ENCODE assay signal across 7 cellular contexts in genomic region chr12:62435337-62436163, GRCh38. TPM values are rescaled to one million over a fixed set of nuclear protein-coding genes. Genes with fewer than 3 reads are reported as not detected.
DNase-seq lines count a peak whose midpoint lies in the region; ATAC-seq, FAIRE-seq and TF ChIP-seq lines count a peak whose summit lies in the region.

No MANE protein-coding gene starts in this region.

- TF ChIP-seq CTCF in endodermal cell (conservative IDR thresholded peaks at IDR 0.05): peak; percentile 80

- peaks cover 2% of the 10 kb centered on the region for H3K4me1 ChIP-seq in endodermal cell (ENCODE audit: control insufficient read depth, insufficient read depth, low read length)

- peak; percentile 85 for FAIRE-seq in GM12892 (lab: Jason Lieb, UNC)

- no peak overlapping the region for H3K9ac ChIP-seq in endodermal cell (ENCODE audit: extremely low read depth, low read length, poor library complexity, severe bottlenecking)

- H3K27me3 Mint-ChIP-seq in activated CD4-positive, alpha-beta T cell treated with anti-CD3 and anti-CD28 coated beads, Interleukin-2, amount 10 ng/mL, durations not matched to agents 24 days and 14 days: peaks cover 47% of the 10 kb centered on the region
- H3K27me3 Mint-ChIP-seq in endodermal cell (ENCODE audit: insufficient read depth): peaks cover 66% of the 10 kb centered on the region

- intact Hi-C loops in activated CD4-positive, alpha-beta T cell treated with anti-CD3 and anti-CD28 coated beads, Interleukin-2, amount 10 ng/mL, durations not matched to agents 24 days and 14 days (cut with micrococcal nuclease): loop anchor here (5.0 kb wide), 1 partner anchor 377 kb away; no protein-coding TSS in a partner anchor

- peak overlapping the region; percentile 86 for H3K4me3 Mint-ChIP-seq in activated CD4-positive, alpha-beta T cell treated with anti-CD3 and anti-CD28 coated beads, Interleukin-2, amount 10 ng/mL, durations not matched to agents 24 days and 14 days
- H3K4me3 Mint-ChIP-seq in endodermal cell: peak overlapping the region; percentile 66

- no peaks in the 10 kb centered on the region for H3K9me3 Mint-ChIP-seq in activated CD4-positive, alpha-beta T cell treated with anti-CD3 and anti-CD28 coated beads, Interleukin-2, amount 10 ng/mL, durations not matched to agents 24 days and 14 days
- peaks cover 3% of the 10 kb centered on the region for H3K9me3 Mint-ChIP-seq in endodermal cell

- peaks cover 52% of the 10 kb centered on the region for H3K27me3 ChIP-seq in endodermal cell (ENCODE audit: control insufficient read depth, insufficient read depth, low read length, poor library complexity, severe bottlenecking)

- no peak overlapping the region for H3K27ac ChIP-seq in endodermal cell (ENCODE audit: low read depth, low read length)

- DNase-seq in GM12892 (ENCODE audit: insufficient read length) (peak; percentile 46), NCI-H146 (lab: John Stamatoyannopoulos, UW) (peak; percentile 60), endodermal cell (peak; percentile 94), medulla oblongata (ENCODE audit: extremely low spot score) (peak; percentile 75)
- DNase-seq in activated CD4-positive, alpha-beta T cell treated with anti-CD3 and anti-CD28 coated beads, Interleukin-2, amount 10 ng/mL, durations not matched to agents 24 days and 14 days: peak; percentile 80
- peak; percentile 54 for DNase-seq in stimulated activated CD8-positive, alpha-beta memory T cell treated with anti-CD3 and anti-CD28 coated beads, Interleukin-4, amount 100 ng/mL, for 48 hours

- H3K9me3 ChIP-seq in endodermal cell (ENCODE audit: control insufficient read depth, low read length): no peaks in the 10 kb centered on the region

- TF ChIP-seq POLR2A in GM12892 (IDR thresholded peaks at IDR 0.05; ENCODE audit: low read depth, low read length): no peak

- WGBS in endodermal cell (ENCODE audit: insufficient coverage in 1 of 2, insufficient read length in 1 of 2), 2 experiments: 9 to 12% methylated on average over 24 to 28 of the region's 28 CpGs

- H3K4me3 ChIP-seq in endodermal cell (ENCODE audit: low read length): peak overlapping the region; percentile 81

- H3K36me3 Mint-ChIP-seq in activated CD4-positive, alpha-beta T cell treated with anti-CD3 and anti-CD28 coated beads, Interleukin-2, amount 10 ng/mL, durations not matched to agents 24 days and 14 days (ENCODE audit: low read depth): no peaks in the 10 kb centered on the region
- H3K36me3 Mint-ChIP-seq in endodermal cell (ENCODE audit: low read depth): no peaks in the 10 kb centered on the region

- no peaks in the 10 kb centered on the region for H3K36me3 ChIP-seq in endodermal cell (ENCODE audit: control insufficient read depth, insufficient read depth, low read length)

- H3K27ac Mint-ChIP-seq in activated CD4-positive, alpha-beta T cell treated with anti-CD3 and anti-CD28 coated beads, Interleukin-2, amount 10 ng/mL, durations not matched to agents 24 days and 14 days: no peak overlapping the region
- no peak overlapping the region for H3K27ac Mint-ChIP-seq in endodermal cell

- peaks cover 13% of the 10 kb centered on the region for H3K4me1 Mint-ChIP-seq in activated CD4-positive, alpha-beta T cell treated with anti-CD3 and anti-CD28 coated beads, Interleukin-2, amount 10 ng/mL, durations not matched to agents 24 days and 14 days
- H3K4me1 Mint-ChIP-seq in endodermal cell: peaks cover 10% of the 10 kb centered on the region

- peak; percentile 87 for ATAC-seq in HG02610 (IDR thresholded peaks at IDR 0.05; ENCODE audit: unreplicated experiment)

RNA-seq across cellular contexts. Expression of gene MON2, which starts 31.1 kb away (rescaled TPM):
- 27.2 TPM for polyA plus RNA-seq in GM12892 (2012; ENCODE audit: missing spikeins)
- 32.8 and 36.4 TPM in 2 replicates for total RNA-seq in activated CD4-positive, alpha-beta T cell treated with anti-CD3 and anti-CD28 coated beads, Interleukin-2, amount 10 ng/mL, durations not matched to agents 24 days and 14 days
- total RNA-seq in endodermal cell: 10 to 100 TPM; 30.3 to 43.3 TPM
- polyA plus RNA-seq in endodermal cell (2013, experiment 1 of 2): 25.6 TPM
- polyA plus RNA-seq in endodermal cell (2013, experiment 2 of 2): 24.7 TPM
